In the genomic region with DNA sequence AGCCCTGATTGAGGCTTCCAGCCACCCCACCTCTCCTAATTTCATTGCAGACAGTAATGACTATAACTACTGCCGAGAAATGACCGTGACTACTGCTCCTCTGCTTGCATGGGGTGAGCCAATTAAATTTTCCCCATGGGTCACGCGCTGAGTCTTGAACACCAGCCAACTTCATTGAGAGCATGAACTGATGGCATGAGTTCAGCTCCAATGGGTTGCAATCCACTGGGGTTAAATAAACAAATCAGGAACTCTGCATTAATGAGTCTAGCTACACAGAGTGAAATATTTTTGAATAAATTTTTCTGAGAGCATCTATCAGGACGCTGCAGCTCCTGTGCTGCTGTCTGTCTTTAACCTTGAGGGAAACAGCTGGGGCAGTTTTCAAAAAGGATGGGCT, we compare ENCODE assay signal across 27 cellular contexts.
"Had no signal": no experiment of that assay in that cellular context is flagged by ENCODE, and none has a peak within 500 bp of the region (broad histone marks: within the 10 kb centered on the region; RNA-seq: fewer than 3 reads in every experiment).

No MANE protein-coding gene starts in this region.

- ATAC-seq: activated CD4-positive, alpha-beta T cell treated with anti-CD3 and anti-CD28 coated beads for 36 hours; activated CD8-positive, alpha-beta memory T cell treated with anti-CD3 and anti-CD28 coated beads, Interleukin-2, amount 10 ng/mL, durations not matched to agents 7 days and 5 days; activated CD8-positive, alpha-beta T cell treated with anti-CD3 and anti-CD28 coated beads, Interleukin-2, amount 10 ng/mL, durations not matched to agents 7 days and 5 days; activated naive CD4-positive, alpha-beta T cell treated with anti-CD3 and anti-CD28 coated beads, Interleukin-2, amount 50 U/mL, for 72 hours; gastroesophageal sphincter; heart right ventricle had no signal

- H3K36me3 ChIP-seq: ascending aorta, brain microvascular endothelial cell, esophagus squamous epithelium, gastroesophageal sphincter, heart right ventricle had no signal

- H3K4me3 Mint-ChIP-seq: activated CD4-positive, alpha-beta memory T cell treated with anti-CD3 and anti-CD28 coated beads for 36 hours; activated CD4-positive, alpha-beta T cell treated with anti-CD3 and anti-CD28 coated beads for 36 hours; activated CD4-positive, alpha-beta T cell treated with anti-CD3 and anti-CD28 coated beads, Interleukin-2, amount 10 ng/mL, durations not matched to agents 24 days and 14 days; activated CD8-positive, alpha-beta memory T cell treated with anti-CD3 and anti-CD28 coated beads, Interleukin-2, amount 10 ng/mL, durations not matched to agents 7 days and 5 days; activated CD8-positive, alpha-beta T cell treated with anti-CD3 and anti-CD28 coated beads, Interleukin-2, amount 10 ng/mL, durations not matched to agents 7 days and 5 days; activated naive CD4-positive, alpha-beta T cell treated with anti-CD3 and anti-CD28 coated beads, Interleukin-2, amount 10 ng/mL, durations not matched to agents 7 days and 5 days; activated naive CD8-positive, alpha-beta T cell treated with anti-CD3 and anti-CD28 coated beads, Interleukin-2, amount 10 ng/mL, durations not matched to agents 7 days and 5 days; central memory CD8-positive, alpha-beta T cell had no signal

- H3K27me3 ChIP-seq: ascending aorta, brain microvascular endothelial cell had no signal

- H3K9me3 Mint-ChIP-seq: activated CD4-positive, alpha-beta memory T cell treated with anti-CD3 and anti-CD28 coated beads for 36 hours; activated CD4-positive, alpha-beta T cell treated with anti-CD3 and anti-CD28 coated beads, Interleukin-2, amount 10 ng/mL, durations not matched to agents 24 days and 14 days; activated naive CD4-positive, alpha-beta T cell treated with anti-CD3 and anti-CD28 coated beads, Interleukin-2, amount 10 ng/mL, durations not matched to agents 7 days and 5 days; activated naive CD4-positive, alpha-beta T cell treated with anti-CD3 and anti-CD28 coated beads, Interleukin-2, amount 50 U/mL, for 72 hours; activated naive CD8-positive, alpha-beta T cell treated with anti-CD3 and anti-CD28 coated beads, Interleukin-2, amount 10 ng/mL, durations not matched to agents 7 days and 5 days; central memory CD8-positive, alpha-beta T cell had no signal

- H3K27ac ChIP-seq: ascending aorta, brain microvascular endothelial cell, epithelial cell of prostate, esophagus squamous epithelium, gastroesophageal sphincter, heart right ventricle had no signal

- H3K27ac Mint-ChIP-seq: activated CD4-positive, alpha-beta memory T cell treated with anti-CD3 and anti-CD28 coated beads for 36 hours; activated CD4-positive, alpha-beta T cell treated with anti-CD3 and anti-CD28 coated beads for 36 hours; activated CD4-positive, alpha-beta T cell treated with anti-CD3 and anti-CD28 coated beads, Interleukin-2, amount 10 ng/mL, durations not matched to agents 24 days and 14 days; activated CD8-positive, alpha-beta memory T cell treated with anti-CD3 and anti-CD28 coated beads, Interleukin-2, amount 10 ng/mL, durations not matched to agents 7 days and 5 days; activated CD8-positive, alpha-beta T cell treated with anti-CD3 and anti-CD28 coated beads, Interleukin-2, amount 10 ng/mL, durations not matched to agents 7 days and 5 days; activated naive CD4-positive, alpha-beta T cell treated with anti-CD3 and anti-CD28 coated beads, Interleukin-2, amount 10 ng/mL, durations not matched to agents 7 days and 5 days; activated naive CD4-positive, alpha-beta T cell treated with anti-CD3 and anti-CD28 coated beads, Interleukin-2, amount 50 U/mL, for 72 hours; activated naive CD8-positive, alpha-beta T cell treated with anti-CD3 and anti-CD28 coated beads, Interleukin-2, amount 10 ng/mL, durations not matched to agents 7 days and 5 days had no signal

- H3K9me3 ChIP-seq: ascending aorta, esophagus squamous epithelium, gastroesophageal sphincter, heart right ventricle had no signal

- H3K4me1 ChIP-seq: ascending aorta, esophagus squamous epithelium, gastroesophageal sphincter had no signal

- H3K4me1 Mint-ChIP-seq: activated CD4-positive, alpha-beta T cell treated with anti-CD3 and anti-CD28 coated beads for 36 hours; activated naive CD4-positive, alpha-beta T cell treated with anti-CD3 and anti-CD28 coated beads, Interleukin-2, amount 10 ng/mL, durations not matched to agents 7 days and 5 days; central memory CD8-positive, alpha-beta T cell had no signal

- H3K4me3 ChIP-seq: ascending aorta, esophagus squamous epithelium, gastroesophageal sphincter, heart right ventricle had no signal

- DNase-seq: activated CD4-positive, alpha-beta memory T cell treated with anti-CD3 and anti-CD28 coated beads for 36 hours; activated CD4-positive, alpha-beta T cell treated with anti-CD3 and anti-CD28 coated beads for 36 hours; activated CD4-positive, alpha-beta T cell treated with anti-CD3 and anti-CD28 coated beads, Interleukin-2, amount 10 ng/mL, durations not matched to agents 24 days and 14 days; activated CD4-positive, CD25-positive, alpha-beta regulatory T cell; activated CD4-positive, CD25-positive, alpha-beta regulatory T cell treated with anti-CD3 and anti-CD28 coated beads, Interleukin-2, amount 50 U/mL, for 72 hours; activated CD8-positive, alpha-beta memory T cell treated with anti-CD3 and anti-CD28 coated beads, Interleukin-2, amount 10 ng/mL, durations not matched to agents 7 days and 5 days; activated CD8-positive, alpha-beta memory T cell treated with anti-CD3 and anti-CD28 coated beads, Interleukin-2, amount 50 U/mL, for 4 hours; activated CD8-positive, alpha-beta T cell treated with anti-CD3 and anti-CD28 coated beads, Interleukin-2, amount 10 ng/mL, durations not matched to agents 7 days and 5 days; activated gamma-delta T cell; activated naive CD4-positive, alpha-beta T cell; activated naive CD4-positive, alpha-beta T cell treated with anti-CD3 and anti-CD28 coated beads, Interleukin-2, amount 10 ng/mL, durations not matched to agents 7 days and 5 days; activated naive CD8-positive, alpha-beta T cell treated with anti-CD3 and anti-CD28 coated beads, Interleukin-2, amount 10 ng/mL, durations not matched to agents 7 days and 5 days; activated T-cell treated with anti-CD3 and anti-CD28 coated beads, Interleukin-2, amount 50 U/mL, for 1 hour; activated T-cell treated with anti-CD3 and anti-CD28 coated beads, Interleukin-2, amount 50 U/mL, for 48 hours; brain microvascular endothelial cell; cortex of kidney; dermis blood vessel endothelial cell; effector CD4-positive, alpha-beta T cell; esophagus squamous epithelium; foreskin melanocyte; heart right ventricle; T-helper 2 cell had no signal

- H3K36me3 Mint-ChIP-seq: activated CD4-positive, alpha-beta memory T cell treated with anti-CD3 and anti-CD28 coated beads for 36 hours; activated CD8-positive, alpha-beta memory T cell treated with anti-CD3 and anti-CD28 coated beads, Interleukin-2, amount 10 ng/mL, durations not matched to agents 7 days and 5 days; activated naive CD4-positive, alpha-beta T cell treated with anti-CD3 and anti-CD28 coated beads, Interleukin-2, amount 10 ng/mL, durations not matched to agents 7 days and 5 days; activated naive CD4-positive, alpha-beta T cell treated with anti-CD3 and anti-CD28 coated beads, Interleukin-2, amount 50 U/mL, for 72 hours; activated naive CD8-positive, alpha-beta T cell treated with anti-CD3 and anti-CD28 coated beads, Interleukin-2, amount 10 ng/mL, durations not matched to agents 7 days and 5 days had no signal
